ENCODE assay signal across 13 cellular contexts in genomic region chr12:1931642-1932041, GRCh38. TPM values are rescaled to one million over a fixed set of nuclear protein-coding genes. Genes with fewer than 3 reads are reported as not detected.
DNase-seq lines count a peak whose midpoint lies in the region; ATAC-seq and TF ChIP-seq lines count a peak whose summit lies in the region.
"Had no signal": no experiment of that assay in that cellular context is flagged by ENCODE, and none has a peak within 500 bp of the region (broad histone marks: within the 10 kb centered on the region; RNA-seq: fewer than 3 reads in every experiment).

No MANE protein-coding gene starts in this region.

- no peaks in the 10 kb centered on the region for H3K27me3 ChIP-seq in esophagus muscularis mucosa

- H3K27ac ChIP-seq in HEK293 (ENCODE audit: extremely low read depth, low read depth, low read length) (no peak overlapping the region), esophagus muscularis mucosa (replicated peaks in 1 of 4) (peak overlapping the region in 3 of 4 donors; percentile 49 to 77 (median 53))

- TF ChIP-seq EP300 in esophagus muscularis mucosa (IDR thresholded peaks at IDR 0.05): no peak

- no peaks in the 10 kb centered on the region for H3K36me3 ChIP-seq in HEK293 (ENCODE audit: control insufficient read depth in 2 of 2, insufficient read depth in 1 of 2, low read length in 2 of 2)
- no peaks in the 10 kb centered on the region for H3K36me3 ChIP-seq in esophagus muscularis mucosa

- H3K9me3 Mint-ChIP-seq in stimulated activated memory B cell treated with anti-CD40 and anti-IgM and Interleukin-4, amounts not matched to agents 10 μg/mL and 1 μg/mL and 100 μg/mL, for 72 hours: no peaks in the 10 kb centered on the region
- H3K9me3 Mint-ChIP-seq: CD8-positive, alpha-beta T cell; HFFc6 had no signal

- DNase-seq in esophagus muscularis mucosa (ENCODE audit: extremely low spot score) (no peak), hypothalamus (lab: John Stamatoyannopoulos, UW) (no peak)
- DNase-seq in activated CD4-positive, alpha-beta T cell treated with anti-CD3 and anti-CD28 coated beads for 48 hours: no peak
- DNase-seq: HFFc6, Karpas-422, NCI-H345, NCI-H524, NCI-H82 had no signal

- H3K4me3 Mint-ChIP-seq in stimulated activated memory B cell treated with anti-CD40 and anti-IgM and Interleukin-4, amounts not matched to agents 10 μg/mL and 1 μg/mL and 100 μg/mL, for 72 hours: no peak overlapping the region
- H3K4me3 Mint-ChIP-seq: CD8-positive, alpha-beta T cell; HFFc6 had no signal

- peak overlapping the region; percentile 17 for H3K27ac Mint-ChIP-seq in stimulated activated memory B cell treated with anti-CD40 and anti-IgM and Interleukin-4, amounts not matched to agents 10 μg/mL and 1 μg/mL and 100 μg/mL, for 72 hours
- H3K27ac Mint-ChIP-seq: CD8-positive, alpha-beta T cell; HFFc6 had no signal

- no peaks in the 10 kb centered on the region for H3K27me3 Mint-ChIP-seq in stimulated activated memory B cell treated with anti-CD40 and anti-IgM and Interleukin-4, amounts not matched to agents 10 μg/mL and 1 μg/mL and 100 μg/mL, for 72 hours

- no peaks in the 10 kb centered on the region for H3K4me1 ChIP-seq in HEK293 (ENCODE audit: control insufficient read depth, insufficient read depth, low read length)
- peaks cover 44 to 87% (median 72%) of the 10 kb centered on the region in 4 donors for H3K4me1 ChIP-seq in esophagus muscularis mucosa

- H3K36me3 Mint-ChIP-seq in stimulated activated memory B cell treated with anti-CD40 and anti-IgM and Interleukin-4, amounts not matched to agents 10 μg/mL and 1 μg/mL and 100 μg/mL, for 72 hours: peaks cover 5% of the 10 kb centered on the region

- peaks cover 59% of the 10 kb centered on the region for H3K4me1 Mint-ChIP-seq in stimulated activated memory B cell treated with anti-CD40 and anti-IgM and Interleukin-4, amounts not matched to agents 10 μg/mL and 1 μg/mL and 100 μg/mL, for 72 hours

- WGBS in esophagus muscularis mucosa: 85% methylated on average over 9 of the region's 9 CpGs

- TF ChIP-seq POLR2A in esophagus muscularis mucosa (IDR thresholded peaks at IDR 0.05; ENCODE audit: low read depth): no peak

- no peak for TF ChIP-seq CTCF in HEK293 (tag by site-specific recombination; IDR thresholded peaks at IDR 0.05)
- no peak for TF ChIP-seq CTCF in esophagus muscularis mucosa (IDR thresholded peaks at IDR 0.05)

- intact Hi-C loops in esophagus muscularis mucosa (cut with DNase I): no loop called here

- H3K9me3 ChIP-seq in HEK293 (ENCODE audit: control insufficient read depth, insufficient read depth, low read depth, low read length): no peaks in the 10 kb centered on the region
- no peaks in the 10 kb centered on the region for H3K9me3 ChIP-seq in esophagus muscularis mucosa

- POLR2A ChIA-PET in HEK293 (lab: Yijun Ruan, JAX): no interaction called here

- CTCF ChIA-PET in HEK293 (lab: Yijun Ruan, JAX): no interaction called here

- H3K4me3 ChIP-seq in HEK293 (ENCODE audit: low read depth, low read length): no peak overlapping the region
- H3K4me3 ChIP-seq in esophagus muscularis mucosa: no peak overlapping the region

- ATAC-seq in stimulated activated memory B cell treated with anti-CD40 and anti-IgM and Interleukin-4, amounts not matched to agents 10 μg/mL and 1 μg/mL and 100 μg/mL, for 72 hours: no peak
- ATAC-seq in GM21723 (IDR thresholded peaks at IDR 0.05; ENCODE audit: unreplicated experiment) (no peak), GM18858 (IDR thresholded peaks at IDR 0.05; ENCODE audit: unreplicated experiment) (no peak)
- ATAC-seq: CD8-positive, alpha-beta T cell had no signal

TF ChIP-seq in HEK293, 187 proteins besides CTCF, POLR2A, EP300 and RAD21:
- peak; percentile 34; the same call in 1 of the 2 replicates for TF ChIP-seq ZBTB20 (tag by site-specific recombination; IDR thresholded peaks at IDR 0.05)
- no peak for TF ChIP-seq ZNF266 (tag by site-specific recombination; IDR thresholded peaks at IDR 0.05; ENCODE audit: low read depth)

RNA-seq across cellular contexts. Expression of gene CACNA2D4, which starts 13.2 kb away (rescaled TPM):
- 1 to 10 TPM in 3 of 4 donors, under 1 TPM in 1; 0.84 to 3.8 (median 3.4) TPM for total RNA-seq in esophagus muscularis mucosa
